ENCODE assay signal across 19 cellular contexts in the genomic region with DNA sequence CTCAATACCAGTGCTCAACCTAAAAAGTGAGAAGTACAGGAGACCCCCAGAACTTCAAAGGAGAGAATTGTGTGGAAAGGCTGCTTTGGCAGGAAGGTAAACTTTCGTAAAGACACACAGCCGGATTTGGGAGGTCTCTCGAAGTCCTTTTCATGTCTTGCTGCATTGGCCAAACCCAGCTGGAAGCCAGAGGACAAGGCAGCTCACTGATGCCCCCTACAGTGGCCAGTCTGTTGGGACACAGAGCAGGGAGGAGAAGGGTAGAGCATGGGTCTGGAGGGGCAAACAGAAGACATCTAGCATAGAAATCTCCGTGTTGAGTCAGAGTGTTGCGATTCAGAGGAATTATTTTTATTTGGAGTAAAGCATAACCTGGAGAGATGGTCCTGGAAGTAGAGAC.
A peak's percentile ranks its signal among the peaks of the same experiment; 100 is the strongest.
DNase-seq lines count a peak whose midpoint lies in the region; ATAC-seq and TF ChIP-seq lines count a peak whose summit lies in the region.
"Had no signal": no experiment of that assay in that cellular context is flagged by ENCODE, and none has a peak within 500 bp of the region (broad histone marks: within the 10 kb centered on the region; RNA-seq: fewer than 3 reads in every experiment).

No MANE protein-coding gene starts in this region.

- no peaks in the 10 kb centered on the region for H3K36me3 ChIP-seq in OCI-LY1 (ENCODE audit: insufficient read depth, low read length)
- H3K36me3 ChIP-seq: HAP-1 had no signal

- H3K4me1 Mint-ChIP-seq in activated T-cell treated with anti-CD3 and anti-CD28 coated beads, Interleukin-2, amount 50 U/mL, for 24 hours (ENCODE audit: low read depth): no peaks in the 10 kb centered on the region
- H3K4me1 Mint-ChIP-seq: activated CD4-positive, alpha-beta T cell treated with anti-CD3 and anti-CD28 coated beads, Interleukin-2, amount 10 ng/mL, durations not matched to agents 7 days and 5 days; activated T-helper 17 cell treated with anti-CD3 and anti-CD28 coated beads, Interleukin-2, amount 50 U/mL, for 72 hours; CD4-positive, CD25-positive, alpha-beta regulatory T cell; IgD-negative memory B cell; neural crest cell; T-cell had no signal

- no peak overlapping the region for H3K27ac ChIP-seq in C4-2B
- no peak overlapping the region for H3K27ac ChIP-seq in OCI-LY1 (ENCODE audit: low read depth, low read length, poor library complexity, severe bottlenecking)

- no peak overlapping the region for H3K4me2 ChIP-seq in OCI-LY1 (ENCODE audit: low read length)

- DNase-seq in foreskin melanocyte (peak; percentile 5), SIG-M5 treated with dmso at 0.1 percent for 504 hours (lab: John Stamatoyannopoulos, UW; ENCODE audit: unreplicated experiment) (no peak), omental fat pad (ENCODE audit: low spot score) (no peak)
- DNase-seq in activated T-cell treated with anti-CD3 and anti-CD28 coated beads, Interleukin-2, amount 50 U/mL, for 24 hours: no peak
- DNase-seq: activated CD4-positive, alpha-beta T cell treated with anti-CD3 and anti-CD28 coated beads, Interleukin-2, amount 10 ng/mL, durations not matched to agents 7 days and 5 days; anterior cingulate cortex; CD4-positive, CD25-positive, alpha-beta regulatory T cell; NCI-H2029; PC-3; T-cell had no signal

- no peaks in the 10 kb centered on the region for H3K27me3 ChIP-seq in OCI-LY1 (ENCODE audit: insufficient read depth, low read length)

- H3F3A ChIP-seq in OCI-LY1 (ENCODE audit: insufficient read depth, low read length): no peaks in the 10 kb centered on the region

- H2AFZ ChIP-seq in OCI-LY1 (ENCODE audit: low read length): no peak overlapping the region

- no peak overlapping the region for H3K27ac Mint-ChIP-seq in activated T-cell treated with anti-CD3 and anti-CD28 coated beads, Interleukin-2, amount 50 U/mL, for 24 hours
- H3K27ac Mint-ChIP-seq: activated CD4-positive, alpha-beta T cell treated with anti-CD3 and anti-CD28 coated beads, Interleukin-2, amount 10 ng/mL, durations not matched to agents 7 days and 5 days; activated T-helper 17 cell treated with anti-CD3 and anti-CD28 coated beads, Interleukin-2, amount 50 U/mL, for 72 hours; CD4-positive, CD25-positive, alpha-beta regulatory T cell; IgD-negative memory B cell; T-cell had no signal

- H3K4me3 ChIP-seq in GM12875 (ENCODE audit: low read depth, low read length) (no peak overlapping the region), OCI-LY1 (ENCODE audit: low read depth, low read length, poor library complexity, severe bottlenecking) (no peak overlapping the region)
- H3K4me3 ChIP-seq: HAP-1 had no signal

- H3K4me3 Mint-ChIP-seq in activated T-cell treated with anti-CD3 and anti-CD28 coated beads, Interleukin-2, amount 50 U/mL, for 24 hours: no peak overlapping the region
- H3K4me3 Mint-ChIP-seq: activated CD4-positive, alpha-beta T cell treated with anti-CD3 and anti-CD28 coated beads, Interleukin-2, amount 10 ng/mL, durations not matched to agents 7 days and 5 days; activated T-helper 17 cell treated with anti-CD3 and anti-CD28 coated beads, Interleukin-2, amount 50 U/mL, for 72 hours; CD4-positive, CD25-positive, alpha-beta regulatory T cell; IgD-negative memory B cell; neural crest cell; T-cell had no signal

- H4K20me1 ChIP-seq in OCI-LY1 (ENCODE audit: insufficient read depth, low read length): no peaks in the 10 kb centered on the region

- no peaks in the 10 kb centered on the region for H3K4me1 ChIP-seq in OCI-LY1 (ENCODE audit: insufficient read depth, low read length, severe bottlenecking)
- H3K4me1 ChIP-seq: HAP-1 had no signal

- H3K9me3 Mint-ChIP-seq in activated T-cell treated with anti-CD3 and anti-CD28 coated beads, Interleukin-2, amount 50 U/mL, for 24 hours: no peaks in the 10 kb centered on the region
- H3K9me3 Mint-ChIP-seq: activated CD4-positive, alpha-beta T cell treated with anti-CD3 and anti-CD28 coated beads, Interleukin-2, amount 10 ng/mL, durations not matched to agents 7 days and 5 days; activated T-helper 17 cell treated with anti-CD3 and anti-CD28 coated beads, Interleukin-2, amount 50 U/mL, for 72 hours had no signal

- peak; percentile 20 for TF ChIP-seq CTCF in C4-2B (conservative IDR thresholded peaks at IDR 0.05)
- TF ChIP-seq CTCF in GM12875 (IDR thresholded peaks at IDR 0.05; ENCODE audit: borderline replicate concordance, insufficient read depth, low read depth, low read length): peak; percentile 16; the same call in 1 of the 2 replicates
- TF ChIP-seq CTCF in OCI-LY1 (IDR thresholded peaks at IDR 0.05; ENCODE audit: low read length): peak; percentile 16
- no peak for TF ChIP-seq CTCF in omental fat pad (IDR thresholded peaks at IDR 0.05)

- H3K36me3 Mint-ChIP-seq in activated T-cell treated with anti-CD3 and anti-CD28 coated beads, Interleukin-2, amount 50 U/mL, for 24 hours (ENCODE audit: low read depth): no peaks in the 10 kb centered on the region
- H3K36me3 Mint-ChIP-seq: CD4-positive, CD25-positive, alpha-beta regulatory T cell; IgD-negative memory B cell; T-cell had no signal

- ATAC-seq in GM18870 (IDR thresholded peaks at IDR 0.05; ENCODE audit: unreplicated experiment) (no peak), omental fat pad (ENCODE audit: low FRiP score) (no peak)
- ATAC-seq: activated T-helper 17 cell treated with anti-CD3 and anti-CD28 coated beads, Interleukin-2, amount 50 U/mL, for 72 hours; left lobe of liver; PC-3; T-cell had no signal

- no peaks in the 10 kb centered on the region for H3K9me3 ChIP-seq in OCI-LY1 (ENCODE audit: low read length)
- H3K9me3 ChIP-seq: HAP-1 had no signal

- H3K9ac ChIP-seq in OCI-LY1 (ENCODE audit: low read length): no peak overlapping the region

- no peaks in the 10 kb centered on the region for H3K79me2 ChIP-seq in OCI-LY1 (ENCODE audit: insufficient read depth, low read length)

- peaks cover 5% of the 10 kb centered on the region for H3K27me3 Mint-ChIP-seq in activated T-cell treated with anti-CD3 and anti-CD28 coated beads, Interleukin-2, amount 50 U/mL, for 24 hours
- H3K27me3 Mint-ChIP-seq: activated CD4-positive, alpha-beta T cell treated with anti-CD3 and anti-CD28 coated beads, Interleukin-2, amount 10 ng/mL, durations not matched to agents 7 days and 5 days; activated T-helper 17 cell treated with anti-CD3 and anti-CD28 coated beads, Interleukin-2, amount 50 U/mL, for 72 hours; CD4-positive, CD25-positive, alpha-beta regulatory T cell; IgD-negative memory B cell had no signal

- no peaks in the 10 kb centered on the region for H3K9me2 ChIP-seq in OCI-LY1 (ENCODE audit: low read depth, low read length)

Comparison
In these comparisons a context has a peak if more than half of its experiments do, and no peak if none do; other contexts are left out.
1. CTCF ChIP-seq: peak in C4-2B (single experiment), GM12875 (single experiment) and OCI-LY1 (single experiment); none in omental fat pad (0 of 3).